8 cellular contexts compared by ENCODE assay signal in the genomic region with DNA sequence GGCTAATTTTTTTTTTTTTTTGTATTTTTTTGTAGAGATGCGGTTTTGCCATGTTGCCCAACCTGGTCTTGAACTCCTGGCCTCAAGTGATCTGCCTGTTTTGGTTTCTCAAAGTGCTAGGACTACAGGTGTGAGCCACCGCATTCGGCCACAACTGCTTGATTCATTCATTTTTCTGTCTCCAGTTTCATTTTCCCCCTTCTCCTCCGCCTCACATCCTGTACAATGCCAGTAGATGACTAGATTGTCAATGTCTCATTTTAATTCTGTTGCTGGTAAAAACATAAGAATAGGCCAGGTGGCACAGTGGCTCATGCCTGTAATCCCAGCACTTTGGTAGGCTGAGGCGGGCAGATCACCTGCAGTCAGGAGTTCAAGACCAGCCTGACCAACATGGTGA. TPM values are rescaled to one million over a fixed set of nuclear protein-coding genes. Genes with fewer than 3 reads are reported as not detected.
A peak's percentile ranks its signal among the peaks of the same experiment; 100 is the strongest.
DNase-seq lines count a peak whose midpoint lies in the region; ATAC-seq and TF ChIP-seq lines count a peak whose summit lies in the region.

No MANE protein-coding gene starts in this region.

- ATAC-seq in GM18909 (IDR thresholded peaks at IDR 0.05; ENCODE audit: poor library complexity, unreplicated experiment) (peak; percentile 58), HG03135 (IDR thresholded peaks at IDR 0.05; ENCODE audit: unreplicated experiment) (peak; percentile 52)
- ATAC-seq in activated CD8-positive, alpha-beta T cell treated with anti-CD3 and anti-CD28 coated beads for 36 hours: peak; percentile 57

- peak overlapping the region; percentile 93 for H3K27ac Mint-ChIP-seq in activated CD8-positive, alpha-beta T cell treated with anti-CD3 and anti-CD28 coated beads for 36 hours

- no peaks in the 10 kb centered on the region for H3K27me3 ChIP-seq in A673 (replicated peaks; ENCODE audit: insufficient read depth, low read depth, low read length, poor library complexity)

- H3K9me3 ChIP-seq in A673 (ENCODE audit: low read depth, low read length, poor library complexity, severe bottlenecking): no peaks in the 10 kb centered on the region

- H3K9me3 Mint-ChIP-seq in activated CD8-positive, alpha-beta T cell treated with anti-CD3 and anti-CD28 coated beads for 36 hours: no peaks in the 10 kb centered on the region

- H3K4me1 ChIP-seq in A673 (ENCODE audit: insufficient read depth, low read length, poor library complexity, severe bottlenecking): no peaks in the 10 kb centered on the region

- no TSS peak for BruUV-seq in A673 (replicated peaks; lab: Mats Ljungman, UMichigan)

- DNase-seq in activated CD8-positive, alpha-beta T cell treated with anti-CD3 and anti-CD28 coated beads for 36 hours: peak; percentile 94
- peak; percentile 53 for DNase-seq in stimulated activated CD4-positive, alpha-beta T cell treated with anti-CD3 and anti-CD28 coated beads, Interleukin-12 subunit alpha, Interleukin-12 subunit beta, amount 100 ng/mL, for 4 hours
- DNase-seq in DMS 273 treated with DMSO at 0.1 percent for 48 hours (lab: John Stamatoyannopoulos, UW): no peak
- no peak for DNase-seq in AML-193 (lab: John Stamatoyannopoulos, UW)
- no peak for DNase-seq in A673 (ENCODE audit: low spot score)
- DNase-seq in SKM-1 treated with dmso at 0.1 percent for 144 hours (lab: John Stamatoyannopoulos, UW; ENCODE audit: unreplicated experiment): no peak

- H3K27ac ChIP-seq in A673 (ENCODE audit: low read depth, low read length, poor library complexity, severe bottlenecking): no peak overlapping the region

- peak overlapping the region; percentile 50 for H3K4me3 Mint-ChIP-seq in activated CD8-positive, alpha-beta T cell treated with anti-CD3 and anti-CD28 coated beads for 36 hours

- H3K4me1 Mint-ChIP-seq in activated CD8-positive, alpha-beta T cell treated with anti-CD3 and anti-CD28 coated beads for 36 hours (ENCODE audit: low read depth): peaks cover 49% of the 10 kb centered on the region

- peaks cover 1% of the 10 kb centered on the region for H3K36me3 Mint-ChIP-seq in activated CD8-positive, alpha-beta T cell treated with anti-CD3 and anti-CD28 coated beads for 36 hours (ENCODE audit: low read depth)

- H3K27me3 Mint-ChIP-seq in activated CD8-positive, alpha-beta T cell treated with anti-CD3 and anti-CD28 coated beads for 36 hours: no peaks in the 10 kb centered on the region

- H3K36me3 ChIP-seq in A673 (ENCODE audit: insufficient read depth, low read length, poor library complexity, severe bottlenecking): no peaks in the 10 kb centered on the region

- POLR2A ChIA-PET in activated CD8-positive, alpha-beta T cell treated with anti-CD3 and anti-CD28 coated beads for 36 hours (lab: Charles Lee): interaction anchor here (1.3 to 3.9 kb wide), 8 partner anchors 10 to 81 kb away, joined by 4 to 42 read pairs (median 12); a partner anchor contains a TSS
- POLR2A ChIA-PET in A673 (lab: Charles Lee; ENCODE audit: low non-redundant PET): interaction anchor here (0.7 kb wide), 1 partner anchor 9 kb away, joined by 11 read pairs; no protein-coding TSS in a partner anchor

- intact Hi-C loops in activated CD8-positive, alpha-beta T cell treated with anti-CD3 and anti-CD28 coated beads for 36 hours (cut with micrococcal nuclease): no loop called here
- intact Hi-C loops in A673 (cut with micrococcal nuclease; ENCODE audit: unreplicated experiment): no loop called here

- no peak for TF ChIP-seq CTCF in activated CD8-positive, alpha-beta T cell treated with anti-CD3 and anti-CD28 coated beads for 36 hours (IDR thresholded peaks at IDR 0.05)
- no peak for TF ChIP-seq CTCF in A673 (conservative IDR thresholded peaks at IDR 0.05; ENCODE audit: low read depth, low read length)

- no peak overlapping the region for H3K4me3 ChIP-seq in A673 (ENCODE audit: low read depth, low read length, poor library complexity, severe bottlenecking)

- CTCF ChIA-PET in activated CD8-positive, alpha-beta T cell treated with anti-CD3 and anti-CD28 coated beads for 36 hours (lab: Charles Lee): interaction anchor here (1.2 to 3.0 kb wide), 6 partner anchors 11 to 138 kb away, joined by 3 to 19 read pairs (median 10); a partner anchor contains a TSS
- CTCF ChIA-PET in A673 (lab: Charles Lee): no interaction called here

RNA-seq across cellular contexts. Expression of a gene that starts 12.0 kb away (rescaled TPM):
- total RNA-seq in activated CD8-positive, alpha-beta T cell treated with anti-CD3 and anti-CD28 coated beads for 36 hours: 10 to 100 TPM; 18.1 to 18.3 TPM
- 32.9 and 37.2 TPM in 2 replicates for total RNA-seq in A673 (2021)

RNA-seq across cellular contexts. Expression of a gene that starts 20.4 kb away (rescaled TPM):
- total RNA-seq in activated CD8-positive, alpha-beta T cell treated with anti-CD3 and anti-CD28 coated beads for 36 hours: 10 to 100 TPM; 82.3 to 87.8 TPM
- 104 and 106 TPM in 2 replicates for total RNA-seq in A673 (2021)

Comparison
In these comparisons a context has a peak if more than half of its experiments do, and no peak if none do; other contexts are left out.
1. DNase-seq: peak in activated CD8-positive, alpha-beta T cell treated with anti-CD3 and anti-CD28 coated beads for 36 hours (single experiment) and stimulated activated CD4-positive, alpha-beta T cell treated with anti-CD3 and anti-CD28 coated beads, Interleukin-12 subunit alpha, Interleukin-12 subunit beta, amount 100 ng/mL, for 4 hours (single experiment); none in DMS 273 treated with DMSO at 0.1 percent for 48 hours (single experiment), AML-193 (0 of 2), A673 (single experiment) and SKM-1 treated with dmso at 0.1 percent for 144 hours (single experiment).
2. Peak in every context shown above with its lines, with median percentiles within 50 percentile points of each other: ATAC-seq.